In the genomic region with DNA sequence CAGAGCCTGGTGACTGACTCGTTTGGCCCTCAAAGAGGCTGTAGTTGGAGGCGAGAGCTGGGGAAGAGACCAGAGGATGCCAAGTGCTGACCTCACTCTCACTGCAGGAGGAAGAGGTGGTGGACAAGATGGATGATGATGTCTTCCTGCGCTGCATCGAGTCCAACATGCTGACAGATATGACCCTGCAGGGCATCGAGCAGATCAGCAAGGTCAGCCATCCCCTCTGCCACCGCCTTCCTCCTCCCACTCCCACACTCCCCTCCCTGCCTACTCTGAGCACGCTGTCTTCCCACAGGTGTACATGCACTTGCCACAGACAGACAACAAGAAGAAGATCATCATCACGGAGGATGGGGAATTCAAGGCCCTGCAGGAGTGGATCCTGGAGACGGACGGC, we compare ENCODE assay signal across 1 cellular context.
TF ChIP-seq lines count a peak whose summit lies in the region.

No MANE protein-coding gene starts in this region.

TF ChIP-seq in HepG2, 621 proteins besides CTCF, POLR2A, EP300 and RAD21:
- TF ChIP-seq AGO2 (optimal IDR thresholded peaks at IDR 0.05; ENCODE audit: low read depth, low read length), result peak; percentile 49
- TF ChIP-seq TAF1 (CRISPR knock-in tag; IDR thresholded peaks at IDR 0.05), result no peak
